In genomic region chr4:146243141-146243882, GRCh38 we compare ENCODE assay signal across 8 cellular contexts. TPM values are rescaled to one million over a fixed set of nuclear protein-coding genes. Genes with fewer than 3 reads are reported as not detected.
A peak's percentile ranks its signal among the peaks of the same experiment; 100 is the strongest.
DNase-seq lines count a peak whose midpoint lies in the region; ATAC-seq and TF ChIP-seq lines count a peak whose summit lies in the region.

No MANE protein-coding gene starts in this region.

- H3K9me3 Mint-ChIP-seq in stimulated activated effector memory CD8-positive, alpha-beta T cell treated with anti-CD3 and anti-CD28 coated beads, Interleukin-12 subunit alpha, Interleukin-12 subunit beta, amount 100 ng/mL, for 72 hours: no peaks in the 10 kb centered on the region

- CTCF ChIA-PET in OCI-LY7 (lab: Charles Lee; ENCODE audit: unreplicated experiment): no interaction called here

- no peak overlapping the region for H3K4me2 ChIP-seq in OCI-LY7 (ENCODE audit: low read length)

- DNase-seq in OCI-LY7 (ENCODE audit: low spot score) (peak; percentile 10), activated gamma-delta T cell (lab: John Stamatoyannopoulos, UW) (peak; percentile 16), iPS-NIHi11 (ENCODE audit: low spot score) (peak; percentile 86), NCI-H2081 treated with DMSO at 0.1 percent for 48 hours (lab: John Stamatoyannopoulos, UW) (no peak), NCI-H69 (lab: John Stamatoyannopoulos, UW) (no peak)
- peak; percentile 42 to 80 for DNase-seq in stimulated activated effector memory CD8-positive, alpha-beta T cell treated with anti-CD3 and anti-CD28 coated beads, Interleukin-12 subunit alpha, Interleukin-12 subunit beta, amount 100 ng/mL, for 72 hours (ENCODE audit: low spot score in 2 of 2)

- H3K4me1 ChIP-seq in OCI-LY7 (ENCODE audit: insufficient read depth, low read length, poor library complexity, severe bottlenecking): peaks cover 6% of the 10 kb centered on the region

- no peaks in the 10 kb centered on the region for H4K20me1 ChIP-seq in OCI-LY7 (ENCODE audit: insufficient read depth, low read length)

- no peak overlapping the region for H3K27ac ChIP-seq in OCI-LY7 (ENCODE audit: low read depth, low read length, poor library complexity, severe bottlenecking)

- ATAC-seq in GM18498 (IDR thresholded peaks at IDR 0.05; ENCODE audit: unreplicated experiment) (peak; percentile 79), HG02623 (IDR thresholded peaks at IDR 0.05; ENCODE audit: unreplicated experiment) (peak; percentile 85)
- ATAC-seq in stimulated activated effector memory CD8-positive, alpha-beta T cell treated with anti-CD3 and anti-CD28 coated beads, Interleukin-12 subunit alpha, Interleukin-12 subunit beta, amount 100 ng/mL, for 72 hours: peak; percentile 84

- peak overlapping the region; percentile 87 for H3K27ac Mint-ChIP-seq in stimulated activated effector memory CD8-positive, alpha-beta T cell treated with anti-CD3 and anti-CD28 coated beads, Interleukin-12 subunit alpha, Interleukin-12 subunit beta, amount 100 ng/mL, for 72 hours

- no peaks in the 10 kb centered on the region for H3K9me3 ChIP-seq in OCI-LY7 (ENCODE audit: low read length)

- no peak overlapping the region for H3K4me3 ChIP-seq in OCI-LY7 (ENCODE audit: low read depth, low read length, poor library complexity, severe bottlenecking)

- H2AFZ ChIP-seq in OCI-LY7 (ENCODE audit: low read length): no peak overlapping the region

- H3K4me3 Mint-ChIP-seq in stimulated activated effector memory CD8-positive, alpha-beta T cell treated with anti-CD3 and anti-CD28 coated beads, Interleukin-12 subunit alpha, Interleukin-12 subunit beta, amount 100 ng/mL, for 72 hours: peak overlapping the region; percentile 71

- no TSS peak for BruUV-seq in OCI-LY7 (replicated peaks; lab: Mats Ljungman, UMichigan)

- TF ChIP-seq CTCF in OCI-LY7 (conservative IDR thresholded peaks at IDR 0.05; ENCODE audit: low read length): peak; percentile 84

- no peaks in the 10 kb centered on the region for H3K79me2 ChIP-seq in OCI-LY7 (ENCODE audit: insufficient read depth, low read depth, low read length)

- H3K36me3 Mint-ChIP-seq in stimulated activated effector memory CD8-positive, alpha-beta T cell treated with anti-CD3 and anti-CD28 coated beads, Interleukin-12 subunit alpha, Interleukin-12 subunit beta, amount 100 ng/mL, for 72 hours: no peaks in the 10 kb centered on the region

- H3K36me3 ChIP-seq in OCI-LY7 (ENCODE audit: insufficient read depth, low read length): no peaks in the 10 kb centered on the region

- H3K9me2 ChIP-seq in OCI-LY7 (ENCODE audit: insufficient read depth, low read length): no peaks in the 10 kb centered on the region

- peaks cover 40% of the 10 kb centered on the region for H3K4me1 Mint-ChIP-seq in stimulated activated effector memory CD8-positive, alpha-beta T cell treated with anti-CD3 and anti-CD28 coated beads, Interleukin-12 subunit alpha, Interleukin-12 subunit beta, amount 100 ng/mL, for 72 hours

- intact Hi-C loops in OCI-LY7 (cut with micrococcal nuclease; ENCODE audit: unreplicated experiment): loop anchor here (2.0 kb wide), 1 partner anchor 853 kb away; no protein-coding TSS in a partner anchor

- POLR2A ChIA-PET in OCI-LY7 (lab: Charles Lee): no interaction called here

RNA-seq across cellular contexts. Expression of gene REELD1, which starts 29.0 kb away (rescaled TPM):
- total RNA-seq in OCI-LY7 (2014; rRNA removed; shearing (Covaris generic)): 0.21 and 0.63 TPM in 2 replicates
- total RNA-seq in OCI-LY7 (2022): not detected in 2 replicates

Comparison
In these comparisons a context has a peak if more than half of its experiments do, and no peak if none do; other contexts are left out.
1. DNase-seq: peak in OCI-LY7 (single experiment), activated gamma-delta T cell (single experiment), iPS-NIHi11 (single experiment) and stimulated activated effector memory CD8-positive, alpha-beta T cell treated with anti-CD3 and anti-CD28 coated beads, Interleukin-12 subunit alpha, Interleukin-12 subunit beta, amount 100 ng/mL, for 72 hours (2 of 2); none in NCI-H2081 treated with DMSO at 0.1 percent for 48 hours (single experiment) and NCI-H69 (single experiment).
2. Peak in every context shown above with its lines, with median percentiles within 50 percentile points of each other: ATAC-seq.